In the genomic region with DNA sequence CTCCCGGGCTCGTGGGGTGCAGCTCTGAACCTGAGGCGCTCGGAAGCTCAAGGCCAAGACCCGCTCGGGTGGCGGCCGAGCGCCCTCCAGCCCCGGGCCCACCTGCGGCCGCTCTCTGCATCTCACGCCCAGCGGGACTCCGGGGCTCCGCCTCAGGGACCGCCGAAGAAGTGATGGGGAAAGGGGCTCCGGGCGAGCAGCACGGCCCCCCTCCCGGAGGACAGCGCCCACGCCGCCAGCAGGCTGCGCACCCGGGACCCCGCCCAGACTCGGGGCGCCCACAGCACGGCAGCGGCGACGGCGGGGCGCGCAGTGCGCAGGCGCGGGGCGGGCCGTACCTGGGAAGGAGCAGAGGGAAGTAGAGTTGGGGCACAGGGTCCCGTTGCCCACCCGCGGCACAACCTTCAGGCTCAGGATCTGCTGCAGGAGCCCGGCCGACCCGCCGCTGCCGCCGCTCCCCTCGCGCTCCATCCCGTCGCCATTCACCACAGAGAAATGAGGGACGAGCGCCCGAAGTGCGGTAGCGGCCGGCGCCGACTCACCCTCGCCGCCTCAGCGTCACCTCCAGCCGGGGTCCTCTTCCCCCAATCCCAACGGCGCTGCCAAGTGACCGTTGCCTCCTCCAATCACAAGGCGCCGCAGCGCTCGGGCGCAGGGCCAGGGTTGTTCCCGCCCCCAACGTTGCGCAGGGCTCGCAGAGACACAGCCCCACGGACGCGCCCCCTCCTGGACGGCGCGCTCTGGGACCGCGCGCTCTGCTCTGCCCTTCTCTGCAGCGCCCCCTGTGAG, we compare ENCODE assay signal across 8 cellular contexts. TPM values are rescaled to one million over a fixed set of nuclear protein-coding genes. Genes with fewer than 3 reads are reported as not detected.
DNase-seq lines count a peak whose midpoint lies in the region; ATAC-seq lines count a peak whose summit lies in the region.

A gene with protein sequence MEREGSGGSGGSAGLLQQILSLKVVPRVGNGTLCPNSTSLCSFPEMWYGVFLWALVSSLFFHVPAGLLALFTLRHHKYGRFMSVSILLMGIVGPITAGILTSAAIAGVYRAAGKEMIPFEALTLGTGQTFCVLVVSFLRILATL (minus strand): TSS at position 560 of the 789 bp plus-strand sequence. CDS start 89 bp downstream, at position 471.

- ATAC-seq in GM21529 (IDR thresholded peaks at IDR 0.05; ENCODE audit: unreplicated experiment) = peak; percentile 90

- no peaks in the 10 kb centered on the region for H3K27me3 Mint-ChIP-seq in IgD-negative memory B cell

- H3K4me1 Mint-ChIP-seq in IgD-negative memory B cell = peaks cover 14 to 34% (median 25%) of the 10 kb centered on the region in 3 donors

- H3K4me3 ChIP-seq in mononuclear cell (ENCODE audit: low read length) = peak within 1 kb of the TSS; percentile 76

- H3K4me1 ChIP-seq in mononuclear cell (ENCODE audit: insufficient read depth, low read length) = peaks cover 24% of the 10 kb centered on the region

- no peaks in the 10 kb centered on the region for H3K9me3 ChIP-seq in mononuclear cell (ENCODE audit: low read depth, low read length)

- H3K27ac Mint-ChIP-seq in IgD-negative memory B cell = peak within 1 kb of the TSS; percentile 88 to 97 (median 96)

- DNase-seq in DMS53 (lab: John Stamatoyannopoulos, UW) (peak; percentile 98), OCI-M1 (lab: John Stamatoyannopoulos, UW) (peak; percentile 99), activated T-cell treated with anti-CD3 and anti-CD28 coated beads for 24 hours (ENCODE audit: low read depth) (peak; percentile 99), epidermal melanocyte (ENCODE audit: insufficient read length, low spot score) (peak; percentile 97)
- DNase-seq in stimulated activated CD8-positive, alpha-beta memory T cell treated with anti-CD3 and anti-CD28 coated beads, Interleukin-4, amount 100 ng/mL, for 1 hour (ENCODE audit: low read depth in 2 of 2, low spot score in 1 of 2) = peak; percentile 92 to 97

- no peaks in the 10 kb centered on the region for H3K36me3 Mint-ChIP-seq in IgD-negative memory B cell

- no peaks in the 10 kb centered on the region for H3K9me3 Mint-ChIP-seq in IgD-negative memory B cell

- H3K27me3 ChIP-seq in mononuclear cell (ENCODE audit: insufficient read depth, low read length) = no peaks in the 10 kb centered on the region

- peak within 1 kb of the TSS; percentile 89 to 96 (median 94) for H3K4me3 Mint-ChIP-seq in IgD-negative memory B cell

RNA-seq across cellular contexts. Expression of the gene that starts here (rescaled TPM):
- 51.5 TPM for polyA plus RNA-seq in IgD-negative memory B cell
- 52.9 TPM for total RNA-seq in mononuclear cell

Comparison
In these comparisons a context has a peak if more than half of its experiments do, and no peak if none do; other contexts are left out.
1. Peak in every context shown above with its lines: DNase-seq, ATAC-seq and H3K4me3 ChIP-seq.